Comparison of ENCODE assay signal across 20 cellular contexts in the genomic region with DNA sequence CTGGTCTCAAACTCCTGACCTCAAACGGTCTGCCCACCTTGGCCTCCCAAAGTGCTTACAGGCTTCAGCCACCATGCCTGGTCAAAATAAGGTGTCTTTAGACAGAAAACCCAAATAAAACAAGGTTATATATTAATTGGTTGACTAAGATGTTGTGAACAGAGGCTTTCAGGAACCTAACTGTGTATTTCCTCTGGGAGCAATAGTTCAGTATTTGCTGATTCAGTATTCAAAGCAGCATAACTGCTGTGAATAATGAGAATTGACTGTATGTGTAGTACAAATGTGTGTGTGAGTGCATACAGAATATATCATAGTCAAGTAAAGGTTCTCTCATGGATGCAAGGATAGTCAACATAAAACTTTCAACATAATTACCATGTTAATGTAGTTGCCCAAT.
DNase-seq lines count a peak whose midpoint lies in the region; ATAC-seq and TF ChIP-seq lines count a peak whose summit lies in the region.
"Had no signal": no experiment of that assay in that cellular context is flagged by ENCODE, and none has a peak within 500 bp of the region (broad histone marks: within the 10 kb centered on the region; RNA-seq: fewer than 3 reads in every experiment).

No MANE protein-coding gene starts in this region.

- ATAC-seq in GM19463 (IDR thresholded peaks at IDR 0.05; ENCODE audit: unreplicated experiment) (no peak), GM21723 (IDR thresholded peaks at IDR 0.05; ENCODE audit: unreplicated experiment) (no peak)
- ATAC-seq: GM12878, GM23338 had no signal

- no peaks in the 10 kb centered on the region for H3K27me3 Mint-ChIP-seq in MCF 10A (ENCODE audit: insufficient read depth, unreplicated experiment)
- H3K27me3 Mint-ChIP-seq: B cell; CD4-positive, CD25-positive, alpha-beta regulatory T cell had no signal

- H3K9ac ChIP-seq in mammary epithelial cell (ENCODE audit: insufficient read depth, low read length) (no peak overlapping the region), liver (ENCODE audit: low read depth in 1 of 2, low read length in 2 of 2) (no peak overlapping the region)
- H3K9ac ChIP-seq: BLaER1 treated with 17β-estradiol and CSF1 and Interleukin-3, amounts not matched to agents 10 nM and 100 nM had no signal

- intact Hi-C loops in MCF 10A (cut with micrococcal nuclease), result no loop called here
- intact Hi-C loops in breast epithelium (cut with DNase I; ENCODE audit: low total_unique reads), result no loop called here
- intact Hi-C loops in mammary epithelial cell (cut with micrococcal nuclease), result no loop called here

- TF ChIP-seq RAD21 in liver (IDR thresholded peaks at IDR 0.05), result no peak

- CTCF ChIA-PET in MCF 10A (lab: Yijun Ruan, JAX), result no interaction called here
- CTCF ChIA-PET in mammary epithelial cell (lab: Charles Lee; ENCODE audit: low non-redundant PET), result no interaction called here

- TF ChIP-seq CTCF in MCF 10A (IDR thresholded peaks at IDR 0.05; ENCODE audit: unreplicated experiment) (no peak), breast epithelium (IDR thresholded peaks at IDR 0.05) (no peak), mammary epithelial cell (conservative IDR thresholded peaks at IDR 0.05 in 1 of 2, IDR thresholded peaks at IDR 0.05 in 1 of 2; ENCODE audit: extremely low read depth in 1 of 2, insufficient read depth in 1 of 2, low read depth in 1 of 2, low read length in 2 of 2) (no peak), liver (IDR thresholded peaks at IDR 0.05; ENCODE audit: low read depth, low read length, missing input control) (no peak)

- no peaks in the 10 kb centered on the region for H3K79me2 ChIP-seq in mammary epithelial cell (ENCODE audit: insufficient read depth, low read length)

- no peak overlapping the region for H3K4me3 Mint-ChIP-seq in MCF 10A (ENCODE audit: unreplicated experiment)
- H3K4me3 Mint-ChIP-seq: B cell; CD4-positive, CD25-positive, alpha-beta regulatory T cell; CD8-positive, alpha-beta memory T cell; GM23338 had no signal

- DNase-seq in MCF 10A (ENCODE audit: unreplicated experiment), result no peak
- no peak for DNase-seq in breast epithelium (ENCODE audit: low spot score in 2 of 2)
- DNase-seq in mammary epithelial cell, result no peak
- no peak for DNase-seq in NCI-H82 treated with DMSO at 0.1 percent for 48 hours (lab: John Stamatoyannopoulos, UW; ENCODE audit: unreplicated experiment)
- DNase-seq in mucosa of gallbladder (ENCODE audit: low spot score), result no peak
- DNase-seq: 8988T; CD4-positive, CD25-positive, alpha-beta regulatory T cell; CD8-positive, alpha-beta memory T cell; COR-L47; DMS 273 treated with DMSO at 0.1 percent for 48 hours; DMS53; DND-41; H7 had no signal

- dilution Hi-C loops in mammary epithelial cell (cut with HindIII; ENCODE audit: low sequenced_read_pairs), result no loop called here

- H3K27me3 ChIP-seq in breast epithelium (no peaks in the 10 kb centered on the region), mammary epithelial cell (ENCODE audit: insufficient read depth, low read length) (no peaks in the 10 kb centered on the region), liver (ENCODE audit: control insufficient read depth in 4 of 4, insufficient read depth in 4 of 4, low read length in 3 of 4) (no peaks in the 10 kb centered on the region)
- H3K27me3 ChIP-seq: BLaER1 treated with 17β-estradiol and CSF1 and Interleukin-3, amounts not matched to agents 10 nM and 100 nM had no signal

- H3K9me3 Mint-ChIP-seq in MCF 10A (ENCODE audit: unreplicated experiment), result no peaks in the 10 kb centered on the region

- peak overlapping the region; percentile 87 for H3K27ac Mint-ChIP-seq in MCF 10A (ENCODE audit: low read depth, unreplicated experiment)
- H3K27ac Mint-ChIP-seq: B cell; CD4-positive, CD25-positive, alpha-beta regulatory T cell; CD8-positive, alpha-beta memory T cell; GM23338 had no signal

- H3K4me1 ChIP-seq in breast epithelium, result no peaks in the 10 kb centered on the region
- H3K4me1 ChIP-seq in mammary epithelial cell (ENCODE audit: insufficient read depth, low read length), result no peaks in the 10 kb centered on the region
- H3K4me1 ChIP-seq in liver (ENCODE audit: control insufficient read depth in 4 of 4, insufficient read depth in 4 of 4, low read length in 3 of 4), result peaks cover 0 to 19% (median 7%) of the 10 kb centered on the region in 4 donors

- POLR2A ChIA-PET in MCF 10A (lab: Yijun Ruan, JAX), result interaction anchor here (0.5 to 1.2 kb wide), 4 partner anchors 15 to 310 kb away, joined by 3 read pairs; no protein-coding TSS in a partner anchor

- no peaks in the 10 kb centered on the region for H4K20me1 ChIP-seq in mammary epithelial cell (ENCODE audit: insufficient read depth, low read length)
- H4K20me1 ChIP-seq: BLaER1 treated with 17β-estradiol and CSF1 and Interleukin-3, amounts not matched to agents 10 nM and 100 nM had no signal

- H3K36me3 ChIP-seq in breast epithelium (no peaks in the 10 kb centered on the region), mammary epithelial cell (ENCODE audit: insufficient read depth, low read length) (no peaks in the 10 kb centered on the region), liver (ENCODE audit: control insufficient read depth in 4 of 4, insufficient read depth in 3 of 4, low read depth in 1 of 4, low read length in 3 of 4) (no peaks in the 10 kb centered on the region)
- H3K36me3 ChIP-seq: BLaER1 treated with 17β-estradiol and CSF1 and Interleukin-3, amounts not matched to agents 10 nM and 100 nM had no signal

- whole genome bisulfite sequencing in mammary epithelial cell (ENCODE audit: low coverage, missing lambda C conversion rate), result no CpG with 5 or more reads among the region's 1 CpG
- WGBS in liver, result 95% methylated on average over 1 of the region's 1 CpG

- peak overlapping the region; percentile 13 for H2AFZ ChIP-seq in mammary epithelial cell (ENCODE audit: low read depth, low read length)
- H2AFZ ChIP-seq: GM23338 had no signal

- H3K4me1 Mint-ChIP-seq in MCF 10A (ENCODE audit: insufficient read depth, unreplicated experiment), result peaks cover 6% of the 10 kb centered on the region
- H3K4me1 Mint-ChIP-seq: B cell; CD4-positive, CD25-positive, alpha-beta regulatory T cell; CD8-positive, alpha-beta memory T cell had no signal

- H3K4me3 ChIP-seq in breast epithelium, result no peak overlapping the region
- no peak overlapping the region for H3K4me3 ChIP-seq in mammary epithelial cell (replicated peaks in 1 of 3; ENCODE audit: insufficient read depth in 1 of 3, low read depth in 2 of 3, low read length in 3 of 3)
- H3K4me3 ChIP-seq in liver (ENCODE audit: low read depth in 1 of 3, low read length in 3 of 3), result peak overlapping the region in 2 of 3 donors; percentile 12 to 28
- H3K4me3 ChIP-seq: BLaER1 treated with 17β-estradiol and CSF1 and Interleukin-3, amounts not matched to agents 10 nM and 100 nM; GM12878; GM23338 had no signal

- BruUV-seq in MCF 10A (replicated peaks; lab: Mats Ljungman, UMichigan) (no TSS peak), mammary epithelial cell (replicated peaks; lab: Mats Ljungman, UMichigan) (no TSS peak)

- H3K27ac ChIP-seq in breast epithelium (no peak overlapping the region), mammary epithelial cell (ENCODE audit: insufficient read depth, low read depth, low read length) (no peak overlapping the region), liver (ENCODE audit: low read depth in 1 of 2, low read length in 2 of 2) (no peak overlapping the region)
- H3K27ac ChIP-seq: BLaER1 treated with 17β-estradiol and CSF1 and Interleukin-3, amounts not matched to agents 10 nM and 100 nM had no signal

- H3K4me2 ChIP-seq in mammary epithelial cell (ENCODE audit: insufficient read depth, low read depth, low read length), result no peak overlapping the region
- H3K4me2 ChIP-seq: BLaER1 treated with 17β-estradiol and CSF1 and Interleukin-3, amounts not matched to agents 10 nM and 100 nM; GM23338 had no signal

- H3K9me3 ChIP-seq in breast epithelium, result peaks cover 0 to 12% of the 10 kb centered on the region in 2 donors
- no peaks in the 10 kb centered on the region for H3K9me3 ChIP-seq in mammary epithelial cell (replicated peaks; ENCODE audit: insufficient read depth, low read length)
- peaks cover 0 to 3% (median 0%) of the 10 kb centered on the region in 4 donors for H3K9me3 ChIP-seq in liver (ENCODE audit: control insufficient read depth in 4 of 4, low read length in 3 of 4)

- no peaks in the 10 kb centered on the region for H3K36me3 Mint-ChIP-seq in MCF 10A (ENCODE audit: insufficient read depth, unreplicated experiment)
- H3K36me3 Mint-ChIP-seq: CD4-positive, CD25-positive, alpha-beta regulatory T cell; CD8-positive, alpha-beta memory T cell had no signal

- in situ Hi-C loops in mammary epithelial cell (cut with MboI; ENCODE audit: low sequenced_read_pairs in 2 of 2), result no loop called here

- no peak for TF ChIP-seq POLR2A in breast epithelium (IDR thresholded peaks at IDR 0.05)

TF ChIP-seq in liver, 16 proteins besides CTCF, POLR2A, EP300 and RAD21 (continues in another document):
- TF ChIP-seq REST (IDR thresholded peaks at IDR 0.05) (no peak), SP1 (IDR thresholded peaks at IDR 0.05) (no peak), NR2F2 (IDR thresholded peaks at IDR 0.05) (no peak), JUND (IDR thresholded peaks at IDR 0.05) (no peak), HNF4A (conservative IDR thresholded peaks at IDR 0.05) (no peak)
- TF ChIP-seq, protein P1, sequence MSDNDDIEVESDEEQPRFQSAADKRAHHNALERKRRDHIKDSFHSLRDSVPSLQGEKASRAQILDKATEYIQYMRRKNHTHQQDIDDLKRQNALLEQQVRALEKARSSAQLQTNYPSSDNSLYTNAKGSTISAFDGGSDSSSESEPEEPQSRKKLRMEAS (IDR thresholded peaks at IDR 0.05), result no peak

Comparison
In these comparisons a context has a peak if more than half of its experiments do, and no peak if none do; other contexts are left out.
1. H3K4me3 ChIP-seq: peak in liver (2 of 3); none in breast epithelium (0 of 3) and mammary epithelial cell (0 of 3).